ENCODE assay signal across 8 cellular contexts in genomic region chr10:86376852-86377796, GRCh38. TPM values are rescaled to one million over a fixed set of nuclear protein-coding genes. Genes with fewer than 3 reads are reported as not detected.
DNase-seq lines count a peak whose midpoint lies in the region; ATAC-seq and TF ChIP-seq lines count a peak whose summit lies in the region.

No MANE protein-coding gene starts in this region.

- H3K9me3 Mint-ChIP-seq in activated naive CD4-positive, alpha-beta T cell treated with anti-CD3 and anti-CD28 coated beads for 36 hours = no peaks in the 10 kb centered on the region

- CTCF ChIA-PET in activated naive CD4-positive, alpha-beta T cell treated with anti-CD3 and anti-CD28 coated beads for 36 hours (lab: Charles Lee) = interaction anchor here (0.6 to 1.8 kb wide), 5 partner anchors 9 to 193 kb away, joined by 3 to 5 read pairs (median 5); no protein-coding TSS in a partner anchor

- DNase-seq in Daoy (ENCODE audit: low read depth) (peak; percentile 64), HPDE6-E6E7 (ENCODE audit: extremely low spot score) (peak; percentile 58), SK-N-DZ (ENCODE audit: low spot score) (peak; percentile 69), Right ventricle myocardium superior (peak; percentile 84), psoas muscle (peak; percentile 72 to 84), inferior parietal cortex (ENCODE audit: extremely low spot score) (no peak)
- peak; percentile 81 for DNase-seq in activated naive CD4-positive, alpha-beta T cell treated with anti-CD3 and anti-CD28 coated beads for 36 hours

- H3K4me1 Mint-ChIP-seq in activated naive CD4-positive, alpha-beta T cell treated with anti-CD3 and anti-CD28 coated beads for 36 hours (ENCODE audit: low read depth) = peaks cover 2% of the 10 kb centered on the region

- peaks cover 3% of the 10 kb centered on the region for H3K4me1 ChIP-seq in psoas muscle

- WGBS in psoas muscle, 3 donors = 12 to 15% (median 13%) methylated on average over 63 to 68 of the region's 68 CpGs

- H3K27me3 Mint-ChIP-seq in activated naive CD4-positive, alpha-beta T cell treated with anti-CD3 and anti-CD28 coated beads for 36 hours (ENCODE audit: low read depth) = peaks cover 23% of the 10 kb centered on the region

- H3K36me3 ChIP-seq in psoas muscle (ENCODE audit: insufficient read depth in 1 of 2, low read depth in 1 of 2) = no peaks in the 10 kb centered on the region

- ATAC-seq in GM21423 (IDR thresholded peaks at IDR 0.05; ENCODE audit: unreplicated experiment) (peak; percentile 96), Right ventricle myocardium superior (ENCODE audit: poor library complexity) (peak; percentile 98), psoas muscle (peak; percentile 95 to 99 (median 96))

- intact Hi-C loops in activated naive CD4-positive, alpha-beta T cell treated with anti-CD3 and anti-CD28 coated beads for 36 hours (cut with micrococcal nuclease) = loop anchor here (1.0 to 5.0 kb wide), 8 partner anchors 115 to 1837 kb away; no protein-coding TSS in a partner anchor
- intact Hi-C loops in Right ventricle myocardium superior (cut with DNase I) (loop anchor here (5.0 to 10.0 kb wide), 4 partner anchors 382 to 1452 kb away; no protein-coding TSS in a partner anchor), psoas muscle (cut with DNase I) (loop anchor here (2.0 to 5.0 kb wide), 4 partner anchors 382 to 1835 kb away; no protein-coding TSS in a partner anchor)

- H3K4me3 Mint-ChIP-seq in activated naive CD4-positive, alpha-beta T cell treated with anti-CD3 and anti-CD28 coated beads for 36 hours = no peak overlapping the region

- no peaks in the 10 kb centered on the region for H3K36me3 Mint-ChIP-seq in activated naive CD4-positive, alpha-beta T cell treated with anti-CD3 and anti-CD28 coated beads for 36 hours (ENCODE audit: low read depth)

- peak; percentile 100 for TF ChIP-seq CTCF in psoas muscle (IDR thresholded peaks at IDR 0.05)

- H3K27me3 ChIP-seq in psoas muscle (ENCODE audit: insufficient read depth in 3 of 3, low read length in 2 of 3) = peaks cover 0 to 37% (median 3%) of the 10 kb centered on the region in 3 donors

- H3K4me3 ChIP-seq in psoas muscle = peak overlapping the region; percentile 52

- H3K9me3 ChIP-seq in psoas muscle = no peaks in the 10 kb centered on the region

- no peak overlapping the region for H3K27ac Mint-ChIP-seq in activated naive CD4-positive, alpha-beta T cell treated with anti-CD3 and anti-CD28 coated beads for 36 hours

- H3K27ac ChIP-seq in psoas muscle = no peak overlapping the region

RNA-seq across cellular contexts. Expression of gene GRID1, which starts 10.5 kb away (rescaled TPM):
- not detected in 2 replicates for total RNA-seq in Daoy (2014; rRNA removed; shearing (Covaris generic))
- 7.1 and 8.1 TPM in 2 replicates for polyA plus RNA-seq in SK-N-DZ (2014; cell fraction: cytosol; rRNA removed)
- 4.2 and 6.2 TPM in 2 replicates for polyA plus RNA-seq in SK-N-DZ (2014; cell fraction: nucleus; rRNA removed)
- total RNA-seq in activated naive CD4-positive, alpha-beta T cell treated with anti-CD3 and anti-CD28 coated beads for 36 hours = not detected
- total RNA-seq in Right ventricle myocardium superior (1.1 TPM), psoas muscle (under 1 TPM; 0.20 to 0.56 (median 0.31) TPM)
- polyA plus RNA-seq in psoas muscle = under 1 TPM; 0.17 to 0.25 (median 0.22) TPM
